ENCODE assay signal across 1 cellular context in genomic region chr19:47227347-47228167, GRCh38.
TF ChIP-seq lines count a peak whose summit lies in the region.

No MANE protein-coding gene starts in this region.

TF ChIP-seq in H1, 55 proteins besides CTCF, POLR2A, EP300 and RAD21:
- TF ChIP-seq POLR2AphosphoS5 (IDR thresholded peaks at IDR 0.05; ENCODE audit: low read depth, low read length), result peak; percentile 73
- TF ChIP-seq SIX5 (IDR thresholded peaks at IDR 0.05; ENCODE audit: low read depth, low read length), result no peak
- no peak for TF ChIP-seq SP2 (IDR thresholded peaks at IDR 0.05; ENCODE audit: low read length)
- no peak for TF ChIP-seq CHD7 (IDR thresholded peaks at IDR 0.05; ENCODE audit: insufficient replicate concordance, low read length)
- no peak; the same call in 1 of the 2 replicates for TF ChIP-seq PHF8 (conservative IDR thresholded peaks at IDR 0.05; ENCODE audit: low read depth, low read length)
- TF ChIP-seq TAF7 (optimal IDR thresholded peaks at IDR 0.05; ENCODE audit: borderline replicate concordance, low read depth, low read length), result peak; percentile 80
- no peak for TF ChIP-seq YY1 (IDR thresholded peaks at IDR 0.05; ENCODE audit: low read depth, low read length)
- TF ChIP-seq HDAC2 (IDR thresholded peaks at IDR 0.05; ENCODE audit: borderline replicate concordance in 1 of 2, low read depth in 2 of 2, low read length in 2 of 2), result peak; percentile 73 to 99; a peak in 3 of 4 replicates
- TF ChIP-seq CBX8 (IDR thresholded peaks at IDR 0.05; ENCODE audit: borderline replicate concordance, low read depth, low read length), result no peak
- no peak for TF ChIP-seq RXRA (IDR thresholded peaks at IDR 0.05; ENCODE audit: insufficient read depth, low read depth, low read length)
- TF ChIP-seq TCF12 (IDR thresholded peaks at IDR 0.05; ENCODE audit: low read depth, low read length), result peak; percentile 95
- no peak for TF ChIP-seq BRCA1 (IDR thresholded peaks at IDR 0.05; ENCODE audit: low read depth, low read length)
- no peak; the same call in none of the 2 replicates for TF ChIP-seq TBP (IDR thresholded peaks at IDR 0.05; ENCODE audit: low read depth, low read length)
- no peak for TF ChIP-seq CTBP2 (IDR thresholded peaks at IDR 0.05; ENCODE audit: borderline replicate concordance, insufficient read depth, insufficient read length, low read length)
- peak; percentile 26; the same call in 1 of the 2 replicates for TF ChIP-seq CREB1 (IDR thresholded peaks at IDR 0.05)
- TF ChIP-seq RNF2 (IDR thresholded peaks at IDR 0.05; ENCODE audit: borderline replicate concordance, low read depth, low read length, missing control alignments, poor library complexity, severe bottlenecking), result no peak
- TF ChIP-seq NANOG (IDR thresholded peaks at IDR 0.05; ENCODE audit: insufficient read depth, low read depth, low read length, poor library complexity, severe bottlenecking), result peak; percentile 74
- peak; percentile 47; the same call in 1 of the 2 replicates for TF ChIP-seq ATF2 (IDR thresholded peaks at IDR 0.05; ENCODE audit: low read length)
- TF ChIP-seq ZNF274 (IDR thresholded peaks at IDR 0.05; ENCODE audit: borderline replicate concordance, extremely low read depth, low read length), result no peak
- peak; percentile 91 for TF ChIP-seq CEBPB (IDR thresholded peaks at IDR 0.05; ENCODE audit: low read depth, low read length)
- TF ChIP-seq BCL11A (IDR thresholded peaks at IDR 0.05; ENCODE audit: low read depth in 2 of 2, low read length in 2 of 2), result no peak
- TF ChIP-seq FOSL1 (IDR thresholded peaks at IDR 0.05; ENCODE audit: insufficient read depth, low read depth, low read length), result no peak
- TF ChIP-seq SP4 (IDR thresholded peaks at IDR 0.05; ENCODE audit: low read length), result peak; percentile 92
- no peak; the same call in 1 of the 2 replicates for TF ChIP-seq GTF2F1 (IDR thresholded peaks at IDR 0.05; ENCODE audit: borderline replicate concordance, low read depth, low read length)
- peak; percentile 70; the same call in 1 of the 2 replicates for TF ChIP-seq CHD2 (IDR thresholded peaks at IDR 0.05; ENCODE audit: low read length)
- TF ChIP-seq POU5F1 (IDR thresholded peaks at IDR 0.05; ENCODE audit: low read depth, low read length), result no peak; the same call in 1 of the 2 replicates
- no peak for TF ChIP-seq EZH2 (IDR thresholded peaks at IDR 0.05; ENCODE audit: low read depth, low read length, severe bottlenecking)
- TF ChIP-seq BACH1 (IDR thresholded peaks at IDR 0.05; ENCODE audit: low read length), result no peak; the same call in 1 of the 2 replicates
- TF ChIP-seq KDM1A (IDR thresholded peaks at IDR 0.05; ENCODE audit: borderline replicate concordance, low read length), result peak; percentile 100
- no peak for TF ChIP-seq JUN (IDR thresholded peaks at IDR 0.05; ENCODE audit: low read depth, low read length)
- TF ChIP-seq TAF1 (IDR thresholded peaks at IDR 0.05; ENCODE audit: low read depth, low read length), result peak; percentile 68
- TF ChIP-seq CHD1 (IDR thresholded peaks at IDR 0.05; ENCODE audit: low read depth, low read length), result no peak
- 0 out of 2 replicates have a peak, but pooled peaks have one; percentile 17 for TF ChIP-seq RFX5 (IDR thresholded peaks at IDR 0.05; ENCODE audit: borderline replicate concordance, low read depth, low read length)
- TF ChIP-seq SIN3A (conservative IDR thresholded peaks at IDR 0.05 in 1 of 2, IDR thresholded peaks at IDR 0.05 in 1 of 2; ENCODE audit: low read depth in 1 of 2, low read length in 2 of 2), result peak; percentile 83 to 93
- no peak for TF ChIP-seq SAP30 (IDR thresholded peaks at IDR 0.05; ENCODE audit: insufficient read depth, insufficient replicate concordance, low read length)
- no peak; the same call in 1 of the 2 replicates for TF ChIP-seq SUZ12 (IDR thresholded peaks at IDR 0.05; ENCODE audit: low read length)
- peak; percentile 94 for TF ChIP-seq EGR1 (IDR thresholded peaks at IDR 0.05; ENCODE audit: borderline replicate concordance, low read depth, low read length)
- TF ChIP-seq RBBP5 (IDR thresholded peaks at IDR 0.05; ENCODE audit: borderline replicate concordance, low read depth, low read length), result peak; percentile 92
- TF ChIP-seq USF2 (IDR thresholded peaks at IDR 0.05; ENCODE audit: low read length), result no peak
- TF ChIP-seq HDAC6 (IDR thresholded peaks at IDR 0.05; ENCODE audit: low read depth, low read length), result no peak
- TF ChIP-seq SP1 (IDR thresholded peaks at IDR 0.05; ENCODE audit: low read depth, low read length), result peak; percentile 94
- peak; percentile 40; the same call in 1 of the 2 replicates for TF ChIP-seq MAX (IDR thresholded peaks at IDR 0.05)
- TF ChIP-seq KDM4A (IDR thresholded peaks at IDR 0.05; ENCODE audit: low read depth, low read length, severe bottlenecking), result peak; percentile 24
- TF ChIP-seq ASH2L (IDR thresholded peaks at IDR 0.05; ENCODE audit: low read length), result peak; percentile 85
- no peak for TF ChIP-seq MAFK (IDR thresholded peaks at IDR 0.05; ENCODE audit: low read depth, low read length)
- TF ChIP-seq CBX5 (IDR thresholded peaks at IDR 0.05; ENCODE audit: low read depth, low read length), result no peak
- TF ChIP-seq TEAD4 (IDR thresholded peaks at IDR 0.05; ENCODE audit: low read depth, low read length), result peak; percentile 59; the same call in 1 of the 2 replicates
- peak; percentile 63; the same call in 1 of the 2 replicates for TF ChIP-seq JUND (IDR thresholded peaks at IDR 0.05; ENCODE audit: low read length)
